1 cellular context compared by ENCODE assay signal in the genomic region with DNA sequence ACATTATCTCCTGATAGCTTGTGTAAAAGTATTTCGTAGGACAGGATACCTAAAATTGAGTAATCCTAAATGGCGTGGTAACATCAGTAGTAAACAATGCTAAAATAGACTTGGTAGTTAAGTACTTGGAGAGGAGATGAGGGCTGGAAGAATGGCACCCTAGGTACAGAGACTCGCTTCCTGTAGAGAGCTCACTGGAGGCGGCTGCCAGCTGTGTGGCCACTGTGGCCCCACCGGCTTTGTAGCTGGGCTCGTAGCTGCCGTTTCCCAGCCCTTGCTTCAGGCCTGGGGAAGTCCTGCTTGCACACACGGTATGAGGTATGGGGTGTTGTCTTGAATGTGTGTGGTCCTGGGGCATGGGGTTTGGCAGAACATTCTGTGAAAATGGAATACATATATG.
TF ChIP-seq lines count a peak whose summit lies in the region.

No MANE protein-coding gene starts in this region.

TF ChIP-seq in K562, 482 proteins besides CTCF, POLR2A, EP300 and RAD21 (continued from another document):
- TF ChIP-seq, protein P1, sequence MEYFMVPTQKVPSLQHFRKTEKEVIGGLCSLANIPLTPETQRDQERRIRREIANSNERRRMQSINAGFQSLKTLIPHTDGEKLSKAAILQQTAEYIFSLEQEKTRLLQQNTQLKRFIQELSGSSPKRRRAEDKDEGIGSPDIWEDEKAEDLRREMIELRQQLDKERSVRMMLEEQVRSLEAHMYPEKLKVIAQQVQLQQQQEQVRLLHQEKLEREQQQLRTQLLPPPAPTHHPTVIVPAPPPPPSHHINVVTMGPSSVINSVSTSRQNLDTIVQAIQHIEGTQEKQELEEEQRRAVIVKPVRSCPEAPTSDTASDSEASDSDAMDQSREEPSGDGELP (CRISPR knock-in tag; IDR thresholded peaks at IDR 0.05; ENCODE audit: borderline replicate concordance) = peak; percentile 29; the same call in 1 of the 2 replicates
- TF ChIP-seq, protein P2, sequence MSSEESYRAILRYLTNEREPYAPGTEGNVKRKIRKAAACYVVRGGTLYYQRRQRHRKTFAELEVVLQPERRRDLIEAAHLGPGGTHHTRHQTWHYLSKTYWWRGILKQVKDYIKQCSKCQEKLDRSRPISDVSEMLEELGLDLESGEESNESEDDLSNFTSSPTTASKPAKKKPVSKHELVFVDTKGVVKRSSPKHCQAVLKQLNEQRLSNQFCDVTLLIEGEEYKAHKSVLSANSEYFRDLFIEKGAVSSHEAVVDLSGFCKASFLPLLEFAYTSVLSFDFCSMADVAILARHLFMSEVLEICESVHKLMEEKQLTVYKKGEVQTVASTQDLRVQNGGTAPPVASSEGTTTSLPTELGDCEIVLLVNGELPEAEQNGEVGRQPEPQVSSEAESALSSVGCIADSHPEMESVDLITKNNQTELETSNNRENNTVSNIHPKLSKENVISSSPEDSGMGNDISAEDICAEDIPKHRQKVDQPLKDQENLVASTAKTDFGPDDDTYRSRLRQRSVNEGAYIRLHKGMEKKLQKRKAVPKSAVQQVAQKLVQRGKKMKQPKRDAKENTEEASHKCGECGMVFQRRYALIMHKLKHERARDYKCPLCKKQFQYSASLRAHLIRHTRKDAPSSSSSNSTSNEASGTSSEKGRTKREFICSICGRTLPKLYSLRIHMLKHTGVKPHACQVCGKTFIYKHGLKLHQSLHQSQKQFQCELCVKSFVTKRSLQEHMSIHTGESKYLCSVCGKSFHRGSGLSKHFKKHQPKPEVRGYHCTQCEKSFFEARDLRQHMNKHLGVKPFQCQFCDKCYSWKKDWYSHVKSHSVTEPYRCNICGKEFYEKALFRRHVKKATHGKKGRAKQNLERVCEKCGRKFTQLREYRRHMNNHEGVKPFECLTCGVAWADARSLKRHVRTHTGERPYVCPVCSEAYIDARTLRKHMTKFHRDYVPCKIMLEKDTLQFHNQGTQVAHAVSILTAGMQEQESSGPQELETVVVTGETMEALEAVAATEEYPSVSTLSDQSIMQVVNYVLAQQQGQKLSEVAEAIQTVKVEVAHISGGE (CRISPR knock-in tag; IDR thresholded peaks at IDR 0.05) = 0 out of 6 replicates have a peak, but pooled peaks of 1 of the 3 experiments have one; percentile 33
- TF ChIP-seq, protein P3, sequence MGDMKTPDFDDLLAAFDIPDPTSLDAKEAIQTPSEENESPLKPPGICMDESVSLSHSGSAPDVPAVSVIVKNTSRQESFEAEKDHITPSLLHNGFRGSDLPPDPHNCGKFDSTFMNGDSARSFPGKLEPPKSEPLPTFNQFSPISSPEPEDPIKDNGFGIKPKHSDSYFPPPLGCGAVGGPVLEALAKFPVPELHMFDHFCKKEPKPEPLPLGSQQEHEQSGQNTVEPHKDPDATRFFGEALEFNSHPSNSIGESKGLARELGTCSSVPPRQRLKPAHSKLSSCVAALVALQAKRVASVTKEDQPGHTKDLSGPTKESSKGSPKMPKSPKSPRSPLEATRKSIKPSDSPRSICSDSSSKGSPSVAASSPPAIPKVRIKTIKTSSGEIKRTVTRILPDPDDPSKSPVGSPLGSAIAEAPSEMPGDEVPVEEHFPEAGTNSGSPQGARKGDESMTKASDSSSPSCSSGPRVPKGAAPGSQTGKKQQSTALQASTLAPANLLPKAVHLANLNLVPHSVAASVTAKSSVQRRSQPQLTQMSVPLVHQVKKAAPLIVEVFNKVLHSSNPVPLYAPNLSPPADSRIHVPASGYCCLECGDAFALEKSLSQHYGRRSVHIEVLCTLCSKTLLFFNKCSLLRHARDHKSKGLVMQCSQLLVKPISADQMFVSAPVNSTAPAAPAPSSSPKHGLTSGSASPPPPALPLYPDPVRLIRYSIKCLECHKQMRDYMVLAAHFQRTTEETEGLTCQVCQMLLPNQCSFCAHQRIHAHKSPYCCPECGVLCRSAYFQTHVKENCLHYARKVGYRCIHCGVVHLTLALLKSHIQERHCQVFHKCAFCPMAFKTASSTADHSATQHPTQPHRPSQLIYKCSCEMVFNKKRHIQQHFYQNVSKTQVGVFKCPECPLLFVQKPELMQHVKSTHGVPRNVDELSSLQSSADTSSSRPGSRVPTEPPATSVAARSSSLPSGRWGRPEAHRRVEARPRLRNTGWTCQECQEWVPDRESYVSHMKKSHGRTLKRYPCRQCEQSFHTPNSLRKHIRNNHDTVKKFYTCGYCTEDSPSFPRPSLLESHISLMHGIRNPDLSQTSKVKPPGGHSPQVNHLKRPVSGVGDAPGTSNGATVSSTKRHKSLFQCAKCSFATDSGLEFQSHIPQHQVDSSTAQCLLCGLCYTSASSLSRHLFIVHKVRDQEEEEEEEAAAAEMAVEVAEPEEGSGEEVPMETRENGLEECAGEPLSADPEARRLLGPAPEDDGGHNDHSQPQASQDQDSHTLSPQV (IDR thresholded peaks at IDR 0.05) = peak; percentile 54; the same call in 1 of the 2 replicates
- no peak for TF ChIP-seq GABPA (tag; conservative IDR thresholded peaks at IDR 0.05; ENCODE audit: low read depth)
